31 cellular contexts compared by ENCODE assay signal in the genomic region with DNA sequence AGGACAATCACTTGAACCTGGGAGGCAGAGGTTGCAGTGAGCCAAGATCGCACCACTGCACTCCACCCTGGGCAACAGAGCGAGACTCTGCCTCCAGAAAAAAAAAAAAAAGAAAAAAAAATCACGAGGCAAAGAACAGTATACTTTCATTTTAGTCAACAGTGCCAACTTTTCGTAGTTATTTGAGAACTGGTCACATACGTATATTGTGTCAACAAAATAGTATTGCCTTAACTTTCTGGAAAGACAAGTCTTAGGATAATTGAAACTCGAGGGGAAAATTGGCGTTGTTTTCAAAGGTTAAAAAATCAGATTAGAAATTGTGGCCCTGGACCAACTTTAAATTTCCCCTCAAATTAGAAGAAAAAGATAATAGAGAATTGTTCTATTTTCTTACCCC.
"Had no signal": no experiment of that assay in that cellular context is flagged by ENCODE, and none has a peak within 500 bp of the region (broad histone marks: within the 10 kb centered on the region; RNA-seq: fewer than 3 reads in every experiment).

No MANE protein-coding gene starts in this region.

- ATAC-seq: activated CD4-positive, alpha-beta T cell treated with anti-CD3 and anti-CD28 coated beads for 36 hours; activated CD8-positive, alpha-beta memory T cell treated with anti-CD3 and anti-CD28 coated beads, Interleukin-2, amount 10 ng/mL, durations not matched to agents 7 days and 5 days; activated CD8-positive, alpha-beta T cell treated with anti-CD3 and anti-CD28 coated beads, Interleukin-2, amount 10 ng/mL, durations not matched to agents 7 days and 5 days; activated naive CD4-positive, alpha-beta T cell treated with anti-CD3 and anti-CD28 coated beads, Interleukin-2, amount 50 U/mL, for 72 hours; activated T-cell treated with anti-CD3 and anti-CD28 coated beads, Interleukin-2, amount 50 U/mL, for 72 hours; esophagus mucosa; T-helper 17 cell had no signal

- H3K27ac Mint-ChIP-seq: activated CD4-positive, alpha-beta memory T cell treated with anti-CD3 and anti-CD28 coated beads for 36 hours; activated CD4-positive, alpha-beta T cell treated with anti-CD3 and anti-CD28 coated beads for 36 hours; activated CD4-positive, alpha-beta T cell treated with anti-CD3 and anti-CD28 coated beads, Interleukin-2, amount 10 ng/mL, durations not matched to agents 24 days and 14 days; activated CD8-positive, alpha-beta memory T cell treated with anti-CD3 and anti-CD28 coated beads, Interleukin-2, amount 10 ng/mL, durations not matched to agents 7 days and 5 days; activated CD8-positive, alpha-beta T cell treated with anti-CD3 and anti-CD28 coated beads, Interleukin-2, amount 10 ng/mL, durations not matched to agents 7 days and 5 days; activated naive CD4-positive, alpha-beta T cell treated with anti-CD3 and anti-CD28 coated beads, Interleukin-2, amount 10 ng/mL, durations not matched to agents 7 days and 5 days; activated naive CD4-positive, alpha-beta T cell treated with anti-CD3 and anti-CD28 coated beads, Interleukin-2, amount 50 U/mL, for 72 hours; activated naive CD8-positive, alpha-beta T cell treated with anti-CD3 and anti-CD28 coated beads, Interleukin-2, amount 10 ng/mL, durations not matched to agents 7 days and 5 days; activated T-cell treated with anti-CD3 and anti-CD28 coated beads, Interleukin-2, amount 50 U/mL, for 24 hours; brain; dendritic cell treated with granulocyte-macrophage colony-stimulating factor and Interleukin-4, amounts not matched to agents 40 ng/mL and 50 ng/mL, for 4 days; endodermal cell; T-helper 17 cell; T-helper 2 cell treated with Interferon-gamma antibody and Interleukin-4, amounts not matched to agents 5 μg/mL and 100 μg/mL, for 36 hours had no signal

- H3K27me3 ChIP-seq: ascending aorta, dorsolateral prefrontal cortex had no signal

- FAIRE-seq: bronchial epithelial cell, frontal cortex had no signal

- DNase-seq: activated CD4-positive, alpha-beta memory T cell treated with anti-CD3 and anti-CD28 coated beads for 36 hours; activated CD4-positive, alpha-beta T cell treated with anti-CD3 and anti-CD28 coated beads for 36 hours; activated CD4-positive, alpha-beta T cell treated with anti-CD3 and anti-CD28 coated beads, Interleukin-2, amount 10 ng/mL, durations not matched to agents 24 days and 14 days; activated CD4-positive, CD25-positive, alpha-beta regulatory T cell; activated CD4-positive, CD25-positive, alpha-beta regulatory T cell treated with anti-CD3 and anti-CD28 coated beads, Interleukin-2, amount 50 U/mL, for 72 hours; activated CD8-positive, alpha-beta memory T cell treated with anti-CD3 and anti-CD28 coated beads, Interleukin-2, amount 10 ng/mL, durations not matched to agents 7 days and 5 days; activated CD8-positive, alpha-beta memory T cell treated with anti-CD3 and anti-CD28 coated beads, Interleukin-2, amount 50 U/mL, for 4 hours; activated CD8-positive, alpha-beta T cell treated with anti-CD3 and anti-CD28 coated beads, Interleukin-2, amount 10 ng/mL, durations not matched to agents 7 days and 5 days; activated gamma-delta T cell; activated naive CD4-positive, alpha-beta T cell; activated naive CD4-positive, alpha-beta T cell treated with anti-CD3 and anti-CD28 coated beads, Interleukin-2, amount 10 ng/mL, durations not matched to agents 7 days and 5 days; activated naive CD8-positive, alpha-beta T cell treated with anti-CD3 and anti-CD28 coated beads, Interleukin-2, amount 10 ng/mL, durations not matched to agents 7 days and 5 days; activated T-cell treated with anti-CD3 and anti-CD28 coated beads, Interleukin-2, amount 50 U/mL, for 24 hours; activated T-cell treated with anti-CD3 and anti-CD28 coated beads, Interleukin-2, amount 50 U/mL, for 72 hours; dorsolateral prefrontal cortex; effector memory CD4-positive, alpha-beta T cell; endodermal cell; foreskin fibroblast; head of caudate nucleus; T-helper 17 cell; T1000 had no signal

- H3K4me3 Mint-ChIP-seq: activated CD4-positive, alpha-beta memory T cell treated with anti-CD3 and anti-CD28 coated beads for 36 hours; activated CD4-positive, alpha-beta T cell treated with anti-CD3 and anti-CD28 coated beads for 36 hours; activated CD4-positive, alpha-beta T cell treated with anti-CD3 and anti-CD28 coated beads, Interleukin-2, amount 10 ng/mL, durations not matched to agents 24 days and 14 days; activated CD8-positive, alpha-beta memory T cell treated with anti-CD3 and anti-CD28 coated beads, Interleukin-2, amount 10 ng/mL, durations not matched to agents 7 days and 5 days; activated CD8-positive, alpha-beta T cell treated with anti-CD3 and anti-CD28 coated beads, Interleukin-2, amount 10 ng/mL, durations not matched to agents 7 days and 5 days; activated naive CD4-positive, alpha-beta T cell treated with anti-CD3 and anti-CD28 coated beads, Interleukin-2, amount 10 ng/mL, durations not matched to agents 7 days and 5 days; activated naive CD8-positive, alpha-beta T cell treated with anti-CD3 and anti-CD28 coated beads, Interleukin-2, amount 10 ng/mL, durations not matched to agents 7 days and 5 days; activated T-cell treated with anti-CD3 and anti-CD28 coated beads, Interleukin-2, amount 50 U/mL, for 24 hours; activated T-cell treated with anti-CD3 and anti-CD28 coated beads, Interleukin-2, amount 50 U/mL, for 72 hours; brain; central memory CD8-positive, alpha-beta T cell; dendritic cell treated with granulocyte-macrophage colony-stimulating factor and Interleukin-4, amounts not matched to agents 40 ng/mL and 50 ng/mL, for 4 days; endodermal cell; T-helper 17 cell; T-helper 2 cell treated with Interferon-gamma antibody and Interleukin-4, amounts not matched to agents 5 μg/mL and 100 μg/mL, for 36 hours had no signal

- H3K36me3 Mint-ChIP-seq: activated CD4-positive, alpha-beta memory T cell treated with anti-CD3 and anti-CD28 coated beads for 36 hours; activated naive CD4-positive, alpha-beta T cell treated with anti-CD3 and anti-CD28 coated beads, Interleukin-2, amount 10 ng/mL, durations not matched to agents 7 days and 5 days; activated naive CD4-positive, alpha-beta T cell treated with anti-CD3 and anti-CD28 coated beads, Interleukin-2, amount 50 U/mL, for 72 hours had no signal

- H3K36me3 ChIP-seq: ascending aorta had no signal

- H3K27ac ChIP-seq: ascending aorta, coronary artery, dorsolateral prefrontal cortex had no signal

- H3K27me3 Mint-ChIP-seq: activated CD4-positive, alpha-beta memory T cell treated with anti-CD3 and anti-CD28 coated beads for 36 hours; activated CD4-positive, alpha-beta T cell treated with anti-CD3 and anti-CD28 coated beads for 36 hours; activated CD4-positive, alpha-beta T cell treated with anti-CD3 and anti-CD28 coated beads, Interleukin-2, amount 10 ng/mL, durations not matched to agents 24 days and 14 days; activated CD8-positive, alpha-beta memory T cell treated with anti-CD3 and anti-CD28 coated beads, Interleukin-2, amount 10 ng/mL, durations not matched to agents 7 days and 5 days; activated naive CD4-positive, alpha-beta T cell treated with anti-CD3 and anti-CD28 coated beads, Interleukin-2, amount 10 ng/mL, durations not matched to agents 7 days and 5 days; activated naive CD8-positive, alpha-beta T cell treated with anti-CD3 and anti-CD28 coated beads, Interleukin-2, amount 10 ng/mL, durations not matched to agents 7 days and 5 days; activated T-cell treated with anti-CD3 and anti-CD28 coated beads, Interleukin-2, amount 50 U/mL, for 24 hours; brain; central memory CD8-positive, alpha-beta T cell; dendritic cell treated with granulocyte-macrophage colony-stimulating factor and Interleukin-4, amounts not matched to agents 40 ng/mL and 50 ng/mL, for 4 days; T-helper 17 cell had no signal

- H3K9me3 Mint-ChIP-seq: activated CD4-positive, alpha-beta memory T cell treated with anti-CD3 and anti-CD28 coated beads for 36 hours; activated CD4-positive, alpha-beta T cell treated with anti-CD3 and anti-CD28 coated beads, Interleukin-2, amount 10 ng/mL, durations not matched to agents 24 days and 14 days; activated naive CD4-positive, alpha-beta T cell treated with anti-CD3 and anti-CD28 coated beads, Interleukin-2, amount 10 ng/mL, durations not matched to agents 7 days and 5 days; activated naive CD4-positive, alpha-beta T cell treated with anti-CD3 and anti-CD28 coated beads, Interleukin-2, amount 50 U/mL, for 72 hours; activated naive CD8-positive, alpha-beta T cell treated with anti-CD3 and anti-CD28 coated beads, Interleukin-2, amount 10 ng/mL, durations not matched to agents 7 days and 5 days; activated T-cell treated with anti-CD3 and anti-CD28 coated beads, Interleukin-2, amount 50 U/mL, for 24 hours; activated T-cell treated with anti-CD3 and anti-CD28 coated beads, Interleukin-2, amount 50 U/mL, for 72 hours; brain; central memory CD8-positive, alpha-beta T cell; dendritic cell treated with granulocyte-macrophage colony-stimulating factor and Interleukin-4, amounts not matched to agents 40 ng/mL and 50 ng/mL, for 4 days; endodermal cell; T-helper 2 cell treated with Interferon-gamma antibody and Interleukin-4, amounts not matched to agents 5 μg/mL and 100 μg/mL, for 36 hours had no signal

- H3K9me3 ChIP-seq: ascending aorta had no signal

- H3K4me3 ChIP-seq: ascending aorta, coronary artery, dorsolateral prefrontal cortex had no signal
